ENCODE assay signal across 1 cellular context in the genomic region with DNA sequence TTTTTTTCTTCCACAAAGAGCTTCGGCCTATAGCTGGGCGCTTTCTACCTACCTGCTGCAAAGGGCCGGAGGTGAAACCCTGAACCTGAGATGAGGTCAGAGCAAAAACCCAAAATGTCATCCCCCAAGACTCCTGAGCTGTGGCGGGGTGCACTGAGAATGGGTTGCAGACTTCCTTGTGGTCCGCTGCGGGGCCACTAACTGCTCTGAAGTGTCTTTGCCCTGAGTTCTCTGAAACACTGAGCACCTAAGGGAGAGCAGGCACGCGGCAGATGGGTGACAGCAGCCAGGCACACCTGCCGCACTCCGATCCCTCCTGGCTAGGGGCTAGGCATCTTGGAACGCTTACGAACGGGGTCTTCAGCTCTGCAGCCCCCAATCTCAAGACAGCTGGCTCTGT.
TF ChIP-seq lines count a peak whose summit lies in the region.

No MANE protein-coding gene starts in this region.

TF ChIP-seq in IMR-90, 13 proteins besides CTCF, POLR2A, EP300 and RAD21 (continued from another document):
- TF ChIP-seq, protein P1, sequence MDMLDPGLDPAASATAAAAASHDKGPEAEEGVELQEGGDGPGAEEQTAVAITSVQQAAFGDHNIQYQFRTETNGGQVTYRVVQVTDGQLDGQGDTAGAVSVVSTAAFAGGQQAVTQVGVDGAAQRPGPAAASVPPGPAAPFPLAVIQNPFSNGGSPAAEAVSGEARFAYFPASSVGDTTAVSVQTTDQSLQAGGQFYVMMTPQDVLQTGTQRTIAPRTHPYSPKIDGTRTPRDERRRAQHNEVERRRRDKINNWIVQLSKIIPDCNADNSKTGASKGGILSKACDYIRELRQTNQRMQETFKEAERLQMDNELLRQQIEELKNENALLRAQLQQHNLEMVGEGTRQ (IDR thresholded peaks at IDR 0.05; ENCODE audit: low read depth, low read length) = no peak
- TF ChIP-seq SMC3 (IDR thresholded peaks at IDR 0.05; ENCODE audit: low read depth, low read length) (no peak), RCOR1 (IDR thresholded peaks at IDR 0.05; ENCODE audit: insufficient replicate concordance, low read length) (no peak), MXI1 (IDR thresholded peaks at IDR 0.05; ENCODE audit: borderline replicate concordance, low read depth, low read length) (no peak), RFX5 (IDR thresholded peaks at IDR 0.05; ENCODE audit: low read depth, low read length) (no peak), NFE2L2 (IDR thresholded peaks at IDR 0.05; ENCODE audit: low read depth, low read length) (no peak), MAZ (IDR thresholded peaks at IDR 0.05; ENCODE audit: borderline replicate concordance, low read depth, low read length) (no peak), CEBPB (IDR thresholded peaks at IDR 0.05; ENCODE audit: low read depth, low read length) (no peak), BHLHE40 (IDR thresholded peaks at IDR 0.05; ENCODE audit: low read depth, low read length) (no peak), CHD1 (IDR thresholded peaks at IDR 0.05; ENCODE audit: low read depth, low read length) (no peak)
